ENCODE assay signal across 36 cellular contexts in the genomic region with DNA sequence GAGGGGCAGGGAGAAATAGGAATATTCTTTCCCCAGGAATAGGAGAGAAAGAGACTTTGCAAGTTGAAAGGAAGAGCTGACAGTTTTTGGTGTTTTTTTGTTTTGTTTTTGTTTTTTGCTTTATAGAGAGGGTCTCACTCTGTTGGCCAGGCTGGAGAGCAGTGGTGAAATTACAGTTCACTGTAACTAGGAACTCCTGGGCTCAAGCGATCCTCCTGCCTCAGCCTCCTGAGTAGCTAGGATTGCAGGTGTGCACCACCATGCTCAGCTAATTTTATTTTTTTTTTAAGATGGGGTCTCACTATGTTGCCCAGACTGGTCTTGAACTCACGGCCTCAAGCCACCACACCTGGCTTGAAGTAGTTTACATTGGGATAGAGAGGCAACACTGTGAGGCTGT.
"Had no signal": no experiment of that assay in that cellular context is flagged by ENCODE, and none has a peak within 500 bp of the region (broad histone marks: within the 10 kb centered on the region; RNA-seq: fewer than 3 reads in every experiment).

No MANE protein-coding gene starts in this region.

- H3K27me3 ChIP-seq: MG63 had no signal

- H3K9me3 ChIP-seq: MG63 had no signal

- H3K4me3 ChIP-seq: MG63 had no signal

- DNase-seq: Karpas-422, Kasumi-1, MG63, MM.1S, MV-4-11, NCI-H1048, NCI-H1092, NCI-H1092 treated with DMSO at 0.1 percent for 48 hours, NCI-H1105, NCI-H1105 treated with DMSO at 0.1 percent for 48 hours, NCI-H1417, NCI-H1417 treated with DMSO at 0.1 percent for 48 hours, NCI-H1436, NCI-H1436 treated with DMSO at 0.1 percent for 48 hours, NCI-H146, NCI-H1694, NCI-H1694 treated with DMSO at 0.1 percent for 48 hours, NCI-H187, NCI-H187 treated with DMSO at 0.1 percent for 48 hours, NCI-H1930, NCI-H2029, NCI-H2029 treated with DMSO at 0.1 percent for 48 hours, NCI-H2081, NCI-H2081 treated with DMSO at 0.1 percent for 48 hours, NCI-H2107, NCI-H2171, NCI-H2171 treated with DMSO at 0.1 percent for 48 hours, NCI-H2227 treated with DMSO at 0.1 percent for 48 hours, NCI-H226, NCI-H345, NCI-H446, NCI-H446 treated with DMSO at 0.1 percent for 48 hours, NCI-H510A, NCI-H510A treated with DMSO at 0.1 percent for 48 hours, NCI-H524, NCI-H524 treated with DMSO at 0.1 percent for 48 hours had no signal

- H3K36me3 ChIP-seq: MG63 had no signal
